ENCODE assay signal across 8 cellular contexts in genomic region chr17:47821424-47822379, GRCh38. TPM values are rescaled to one million over a fixed set of nuclear protein-coding genes. Genes with fewer than 3 reads are reported as not detected.
DNase-seq lines count a peak whose midpoint lies in the region; ATAC-seq and TF ChIP-seq lines count a peak whose summit lies in the region.

A gene with protein sequence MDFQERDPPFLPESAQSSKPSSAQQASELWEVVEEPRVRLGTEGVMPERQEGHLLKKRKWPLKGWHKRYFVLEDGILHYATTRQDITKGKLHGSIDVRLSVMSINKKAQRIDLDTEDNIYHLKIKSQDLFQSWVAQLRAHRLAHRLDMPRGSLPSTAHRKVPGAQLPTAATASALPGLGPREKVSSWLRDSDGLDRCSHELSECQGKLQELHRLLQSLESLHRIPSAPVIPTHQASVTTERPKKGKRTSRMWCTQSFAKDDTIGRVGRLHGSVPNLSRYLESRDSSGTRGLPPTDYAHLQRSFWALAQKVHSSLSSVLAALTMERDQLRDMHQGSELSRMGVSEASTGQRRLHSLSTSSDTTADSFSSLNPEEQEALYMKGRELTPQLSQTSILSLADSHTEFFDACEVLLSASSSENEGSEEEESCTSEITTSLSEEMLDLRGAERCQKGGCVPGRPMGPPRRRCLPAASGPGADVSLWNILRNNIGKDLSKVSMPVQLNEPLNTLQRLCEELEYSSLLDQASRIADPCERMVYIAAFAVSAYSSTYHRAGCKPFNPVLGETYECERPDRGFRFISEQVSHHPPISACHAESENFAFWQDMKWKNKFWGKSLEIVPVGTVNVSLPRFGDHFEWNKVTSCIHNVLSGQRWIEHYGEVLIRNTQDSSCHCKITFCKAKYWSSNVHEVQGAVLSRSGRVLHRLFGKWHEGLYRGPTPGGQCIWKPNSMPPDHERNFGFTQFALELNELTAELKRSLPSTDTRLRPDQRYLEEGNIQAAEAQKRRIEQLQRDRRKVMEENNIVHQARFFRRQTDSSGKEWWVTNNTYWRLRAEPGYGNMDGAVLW (minus strand): TSS chr17:47821794. CDS start chr17:47820278, 1,516 bp downstream.

- TF ChIP-seq POLR2A in GM18526 (IDR thresholded peaks at IDR 0.05; ENCODE audit: extremely low read depth, insufficient read length): peak; percentile 75

- peak within 1 kb of the TSS; percentile 56 for H3K27ac ChIP-seq in cingulate gyrus (ENCODE audit: low read depth, low read length)

- ATAC-seq in HG03175 (IDR thresholded peaks at IDR 0.05; ENCODE audit: unreplicated experiment) (peak; percentile 79), left colon (peak; percentile 75)

- DNase-seq in 8988T (peak; percentile 94), NCI-H460 (ENCODE audit: extremely low read depth, low read depth) (peak; percentile 36), left colon (peak; percentile 82 to 89)
- DNase-seq in activated CD4-positive, alpha-beta T cell treated with anti-CD3 and anti-CD28 coated beads for 24 hours (ENCODE audit: low read depth in 2 of 2): peak; percentile 49 to 57
- DNase-seq in stimulated activated CD4-positive, alpha-beta T cell treated with anti-CD3 and anti-CD28 coated beads, Interleukin-1b, Interleukin-23, amount 100 ng/mL, for 48 hours: peak; percentile 77

- intact Hi-C loops in left colon (cut with DNase I, micrococcal nuclease): no loop called here

RNA-seq across cellular contexts. Expression of the gene that starts here (rescaled TPM):
- 2.6 and 2.9 TPM in 2 replicates for total RNA-seq in NCI-H460 (2014; rRNA removed; shearing (Covaris generic))
- polyA plus RNA-seq in NCI-H460 (2014; cell fraction: nucleus; rRNA removed): 26.0 and 35.9 TPM in 2 replicates
- total RNA-seq in left colon: 10 to 100 TPM; 58.9 to 87.0 TPM

Comparison
In these comparisons a context has a peak if more than half of its experiments do, and no peak if none do; other contexts are left out.
1. Peak in every context shown above with its lines: DNase-seq, ATAC-seq and H3K27ac ChIP-seq.
2. RNA of the gene that starts here (total RNA-seq): 58.9 to 87.0 TPM in left colon; 2.6 to 2.9 TPM in NCI-H460; every median in the first group is over 10 times any median in the second.
3. DNase-seq: peak in every context shown above with its lines; median percentile 94 in 8988T; 86 in left colon; 77 in stimulated activated CD4-positive, alpha-beta T cell treated with anti-CD3 and anti-CD28 coated beads, Interleukin-1b, Interleukin-23, amount 100 ng/mL, for 48 hours; 53 in activated CD4-positive, alpha-beta T cell treated with anti-CD3 and anti-CD28 coated beads for 24 hours; 36 in NCI-H460.